Comparison of ENCODE assay signal across 1 cellular context in the genomic region with DNA sequence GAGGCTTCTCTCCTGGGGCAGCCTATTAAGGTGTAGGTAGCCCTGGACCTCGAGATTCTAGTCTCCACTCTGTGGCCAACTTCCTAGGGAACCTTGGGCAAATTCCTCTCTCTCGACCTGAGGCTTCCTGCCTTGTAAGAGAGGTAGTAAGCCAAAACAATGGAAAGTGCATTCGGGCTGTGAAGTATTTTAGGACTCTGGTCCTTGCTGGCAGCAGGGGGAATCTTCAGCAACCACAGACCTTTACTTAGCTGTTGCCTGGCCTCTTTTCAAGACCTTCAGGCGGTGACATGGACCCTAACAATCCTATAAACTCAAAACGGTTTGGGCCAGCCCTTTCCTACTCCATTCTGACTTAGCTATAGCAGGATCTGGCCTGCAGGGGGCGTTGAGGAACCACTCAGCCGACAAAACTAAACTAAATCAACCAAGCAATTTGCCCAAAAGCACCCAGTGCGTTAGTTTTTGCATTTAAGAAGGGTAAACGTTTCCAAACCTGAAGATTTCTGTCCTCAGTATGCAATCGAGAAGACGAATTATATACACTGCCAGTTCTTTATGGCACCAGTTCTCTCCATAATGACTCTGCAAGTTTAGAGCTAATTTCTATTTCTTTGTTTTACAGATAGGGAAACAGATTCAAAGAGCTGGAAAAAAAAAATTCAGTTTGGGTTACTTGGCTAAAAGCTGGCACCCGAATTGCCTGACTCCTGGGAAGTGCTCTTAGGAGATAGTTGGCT.
TF ChIP-seq lines count a peak whose summit lies in the region.

No MANE protein-coding gene starts in this region.

TF ChIP-seq in GM12878, 131 proteins besides CTCF, POLR2A, EP300 and RAD21 (continues in another document):
- no peak for TF ChIP-seq ZBTB4 (CRISPR knock-in tag; IDR thresholded peaks at IDR 0.05)
- TF ChIP-seq JUND (IDR thresholded peaks at IDR 0.05; ENCODE audit: low read depth, low read length): no peak
- no peak for TF ChIP-seq HDAC2 (IDR thresholded peaks at IDR 0.05)
- TF ChIP-seq E2F4 (IDR thresholded peaks at IDR 0.05; ENCODE audit: low read depth, low read length): no peak
- no peak for TF ChIP-seq RBBP5 (conservative IDR thresholded peaks at IDR 0.05)
- TF ChIP-seq SREBF1 (IDR thresholded peaks at IDR 0.05; ENCODE audit: low read length): no peak
- TF ChIP-seq NFYA (IDR thresholded peaks at IDR 0.05; ENCODE audit: borderline replicate concordance, low read depth, low read length): no peak
- TF ChIP-seq TARDBP (IDR thresholded peaks at IDR 0.05; ENCODE audit: borderline replicate concordance): no peak
- TF ChIP-seq SIN3A (IDR thresholded peaks at IDR 0.05; ENCODE audit: low read depth, low read length): no peak
- TF ChIP-seq IKZF1 (conservative IDR thresholded peaks at IDR 0.05): no peak
- TF ChIP-seq ETV6 (conservative IDR thresholded peaks at IDR 0.05 in 1 of 2, IDR thresholded peaks at IDR 0.05 in 1 of 2; ENCODE audit: borderline replicate concordance in 1 of 2, low read depth in 1 of 2): no peak
- no peak for TF ChIP-seq PML (IDR thresholded peaks at IDR 0.05; ENCODE audit: low read length)
- no peak for TF ChIP-seq HDAC6 (IDR thresholded peaks at IDR 0.05; ENCODE audit: unreplicated experiment)
- TF ChIP-seq POLR2AphosphoS2 (IDR thresholded peaks at IDR 0.05; ENCODE audit: low read depth, low read length): no peak
- no peak for TF ChIP-seq CBFB (IDR thresholded peaks at IDR 0.05; ENCODE audit: low read depth)
- no peak for TF ChIP-seq RFX5 (IDR thresholded peaks at IDR 0.05; ENCODE audit: low read depth, low read length)
- TF ChIP-seq, protein P1, sequence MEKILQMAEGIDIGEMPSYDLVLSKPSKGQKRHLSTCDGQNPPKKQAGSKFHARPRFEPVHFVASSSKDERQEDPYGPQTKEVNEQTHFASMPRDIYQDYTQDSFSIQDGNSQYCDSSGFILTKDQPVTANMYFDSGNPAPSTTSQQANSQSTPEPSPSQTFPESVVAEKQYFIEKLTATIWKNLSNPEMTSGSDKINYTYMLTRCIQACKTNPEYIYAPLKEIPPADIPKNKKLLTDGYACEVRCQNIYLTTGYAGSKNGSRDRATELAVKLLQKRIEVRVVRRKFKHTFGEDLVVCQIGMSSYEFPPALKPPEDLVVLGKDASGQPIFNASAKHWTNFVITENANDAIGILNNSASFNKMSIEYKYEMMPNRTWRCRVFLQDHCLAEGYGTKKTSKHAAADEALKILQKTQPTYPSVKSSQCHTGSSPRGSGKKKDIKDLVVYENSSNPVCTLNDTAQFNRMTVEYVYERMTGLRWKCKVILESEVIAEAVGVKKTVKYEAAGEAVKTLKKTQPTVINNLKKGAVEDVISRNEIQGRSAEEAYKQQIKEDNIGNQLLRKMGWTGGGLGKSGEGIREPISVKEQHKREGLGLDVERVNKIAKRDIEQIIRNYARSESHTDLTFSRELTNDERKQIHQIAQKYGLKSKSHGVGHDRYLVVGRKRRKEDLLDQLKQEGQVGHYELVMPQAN (conservative IDR thresholded peaks at IDR 0.05): no peak
- no peak for TF ChIP-seq STAT3 (IDR thresholded peaks at IDR 0.05; ENCODE audit: low read depth, low read length)
- TF ChIP-seq BCL11A (IDR thresholded peaks at IDR 0.05; ENCODE audit: low read depth, low read length): no peak
- TF ChIP-seq, protein P2, sequence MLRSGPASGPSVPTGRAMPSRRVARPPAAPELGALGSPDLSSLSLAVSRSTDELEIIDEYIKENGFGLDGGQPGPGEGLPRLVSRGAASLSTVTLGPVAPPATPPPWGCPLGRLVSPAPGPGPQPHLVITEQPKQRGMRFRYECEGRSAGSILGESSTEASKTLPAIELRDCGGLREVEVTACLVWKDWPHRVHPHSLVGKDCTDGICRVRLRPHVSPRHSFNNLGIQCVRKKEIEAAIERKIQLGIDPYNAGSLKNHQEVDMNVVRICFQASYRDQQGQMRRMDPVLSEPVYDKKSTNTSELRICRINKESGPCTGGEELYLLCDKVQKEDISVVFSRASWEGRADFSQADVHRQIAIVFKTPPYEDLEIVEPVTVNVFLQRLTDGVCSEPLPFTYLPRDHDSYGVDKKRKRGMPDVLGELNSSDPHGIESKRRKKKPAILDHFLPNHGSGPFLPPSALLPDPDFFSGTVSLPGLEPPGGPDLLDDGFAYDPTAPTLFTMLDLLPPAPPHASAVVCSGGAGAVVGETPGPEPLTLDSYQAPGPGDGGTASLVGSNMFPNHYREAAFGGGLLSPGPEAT (IDR thresholded peaks at IDR 0.05; ENCODE audit: low read depth): peak; percentile 30; the same call in 1 of the 2 replicates
- TF ChIP-seq RUNX3 (IDR thresholded peaks at IDR 0.05; ENCODE audit: low read length): peak; percentile 25; the same call in 1 of the 2 replicates
- no peak for TF ChIP-seq SIX5 (IDR thresholded peaks at IDR 0.05; ENCODE audit: low read depth, low read length, severe bottlenecking)
- TF ChIP-seq SMARCA5 (IDR thresholded peaks at IDR 0.05): peak; percentile 70; the same call in 1 of the 2 replicates
- TF ChIP-seq SMC3 (IDR thresholded peaks at IDR 0.05; ENCODE audit: borderline replicate concordance, low read length): peak; percentile 51; the same call in 1 of the 2 replicates
- TF ChIP-seq YY1 (IDR thresholded peaks at IDR 0.05; ENCODE audit: low read depth, low read length): peak; percentile 72
- no peak for TF ChIP-seq ZBTB40 (IDR thresholded peaks at IDR 0.05; ENCODE audit: borderline replicate concordance)
- peak; percentile 60; the same call in 1 of the 2 replicates for TF ChIP-seq TAF1 (IDR thresholded peaks at IDR 0.05; ENCODE audit: borderline replicate concordance, low read depth, low read length)
- TF ChIP-seq IKZF2 (IDR thresholded peaks at IDR 0.05): no peak
- no peak for TF ChIP-seq SREBF2 (IDR thresholded peaks at IDR 0.05; ENCODE audit: low read length)
- TF ChIP-seq YBX1 (IDR thresholded peaks at IDR 0.05): no peak
- no peak for TF ChIP-seq USF2 (IDR thresholded peaks at IDR 0.05; ENCODE audit: borderline replicate concordance, low read depth, low read length)
- TF ChIP-seq, protein P3, sequence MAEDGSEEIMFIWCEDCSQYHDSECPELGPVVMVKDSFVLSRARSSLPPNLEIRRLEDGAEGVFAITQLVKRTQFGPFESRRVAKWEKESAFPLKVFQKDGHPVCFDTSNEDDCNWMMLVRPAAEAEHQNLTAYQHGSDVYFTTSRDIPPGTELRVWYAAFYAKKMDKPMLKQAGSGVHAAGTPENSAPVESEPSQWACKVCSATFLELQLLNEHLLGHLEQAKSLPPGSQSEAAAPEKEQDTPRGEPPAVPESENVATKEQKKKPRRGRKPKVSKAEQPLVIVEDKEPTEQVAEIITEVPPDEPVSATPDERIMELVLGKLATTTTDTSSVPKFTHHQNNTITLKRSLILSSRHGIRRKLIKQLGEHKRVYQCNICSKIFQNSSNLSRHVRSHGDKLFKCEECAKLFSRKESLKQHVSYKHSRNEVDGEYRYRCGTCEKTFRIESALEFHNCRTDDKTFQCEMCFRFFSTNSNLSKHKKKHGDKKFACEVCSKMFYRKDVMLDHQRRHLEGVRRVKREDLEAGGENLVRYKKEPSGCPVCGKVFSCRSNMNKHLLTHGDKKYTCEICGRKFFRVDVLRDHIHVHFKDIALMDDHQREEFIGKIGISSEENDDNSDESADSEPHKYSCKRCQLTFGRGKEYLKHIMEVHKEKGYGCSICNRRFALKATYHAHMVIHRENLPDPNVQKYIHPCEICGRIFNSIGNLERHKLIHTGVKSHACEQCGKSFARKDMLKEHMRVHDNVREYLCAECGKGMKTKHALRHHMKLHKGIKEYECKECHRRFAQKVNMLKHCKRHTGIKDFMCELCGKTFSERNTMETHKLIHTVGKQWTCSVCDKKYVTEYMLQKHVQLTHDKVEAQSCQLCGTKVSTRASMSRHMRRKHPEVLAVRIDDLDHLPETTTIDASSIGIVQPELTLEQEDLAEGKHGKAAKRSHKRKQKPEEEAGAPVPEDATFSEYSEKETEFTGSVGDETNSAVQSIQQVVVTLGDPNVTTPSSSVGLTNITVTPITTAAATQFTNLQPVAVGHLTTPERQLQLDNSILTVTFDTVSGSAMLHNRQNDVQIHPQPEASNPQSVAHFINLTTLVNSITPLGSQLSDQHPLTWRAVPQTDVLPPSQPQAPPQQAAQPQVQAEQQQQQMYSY (CRISPR knock-in tag; IDR thresholded peaks at IDR 0.05): no peak
- TF ChIP-seq TCF7 (IDR thresholded peaks at IDR 0.05; ENCODE audit: borderline replicate concordance): no peak
- TF ChIP-seq, protein P4, sequence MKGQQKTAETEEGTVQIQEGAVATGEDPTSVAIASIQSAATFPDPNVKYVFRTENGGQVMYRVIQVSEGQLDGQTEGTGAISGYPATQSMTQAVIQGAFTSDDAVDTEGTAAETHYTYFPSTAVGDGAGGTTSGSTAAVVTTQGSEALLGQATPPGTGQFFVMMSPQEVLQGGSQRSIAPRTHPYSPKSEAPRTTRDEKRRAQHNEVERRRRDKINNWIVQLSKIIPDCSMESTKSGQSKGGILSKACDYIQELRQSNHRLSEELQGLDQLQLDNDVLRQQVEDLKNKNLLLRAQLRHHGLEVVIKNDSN (IDR thresholded peaks at IDR 0.05; ENCODE audit: borderline replicate concordance, extremely low read length, insufficient read depth, low read depth, low read length): no peak
- TF ChIP-seq SUZ12 (IDR thresholded peaks at IDR 0.05; ENCODE audit: unreplicated experiment): no peak
